8 cellular contexts compared by ENCODE assay signal in the genomic region with DNA sequence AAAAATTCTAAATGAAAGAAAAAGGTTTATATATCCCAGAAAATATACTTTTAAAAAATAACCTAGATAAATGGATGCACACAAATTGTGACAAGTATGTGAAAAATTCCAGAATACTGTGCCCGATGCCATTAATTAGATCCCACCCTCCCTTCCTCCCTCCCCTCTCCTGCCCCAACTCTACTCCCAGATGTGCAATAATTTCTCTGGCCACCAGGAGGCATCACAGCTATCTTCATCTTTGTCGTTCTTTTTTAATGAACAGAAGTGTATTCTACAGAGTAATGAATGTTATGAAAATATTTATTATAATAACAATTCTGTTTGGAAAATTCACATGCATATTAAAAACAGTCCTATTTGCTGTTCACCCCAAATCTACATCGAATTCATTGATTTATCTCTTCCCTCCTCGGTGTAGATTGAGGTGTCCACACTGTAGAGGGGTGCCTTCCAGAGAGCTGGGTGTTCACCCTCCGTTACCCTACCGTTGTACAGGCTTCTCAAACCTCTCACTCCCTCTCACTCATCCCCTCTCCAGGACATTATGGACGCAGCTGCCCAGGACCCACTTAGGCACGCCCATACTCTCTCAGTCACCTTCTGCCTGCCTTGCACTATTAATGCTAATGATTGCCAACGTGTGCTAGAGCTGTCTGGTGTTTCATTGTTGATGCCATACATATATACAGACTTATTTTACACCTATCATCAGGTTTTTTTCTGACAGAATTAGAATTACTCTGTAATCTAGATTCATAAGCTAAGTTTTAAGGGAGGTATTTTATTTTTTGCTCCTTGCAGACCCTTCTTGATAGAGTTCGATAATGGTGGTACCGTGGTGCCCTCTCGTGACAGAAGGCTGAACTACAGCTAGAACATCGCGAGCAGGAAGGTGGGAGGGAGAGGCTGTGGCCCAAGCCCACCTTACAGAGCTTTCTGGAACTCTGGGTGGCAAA. TPM values are rescaled to one million over a fixed set of nuclear protein-coding genes. Genes with fewer than 3 reads are reported as not detected.
A peak's percentile ranks its signal among the peaks of the same experiment; 100 is the strongest.
DNase-seq lines count a peak whose midpoint lies in the region; ATAC-seq and TF ChIP-seq lines count a peak whose summit lies in the region.

No MANE protein-coding gene starts in this region.

- peak overlapping the region in 2 of 4 donors; percentile 3 for H3K4me3 ChIP-seq in sigmoid colon

- peak overlapping the region; percentile 58 for H3K4me3 Mint-ChIP-seq in activated naive CD8-positive, alpha-beta T cell treated with anti-CD3 and anti-CD28 coated beads for 36 hours

- H3K36me3 ChIP-seq in sigmoid colon: no peaks in the 10 kb centered on the region

- H3K27me3 ChIP-seq in sigmoid colon: no peaks in the 10 kb centered on the region

- H3K9me3 Mint-ChIP-seq in activated naive CD8-positive, alpha-beta T cell treated with anti-CD3 and anti-CD28 coated beads for 36 hours: no peaks in the 10 kb centered on the region

- no peak overlapping the region for H3K27ac ChIP-seq in sigmoid colon

- 4 to 6% methylated on average over 14 of the region's 14 CpGs for WGBS in sigmoid colon, 2 donors

- H3K27ac Mint-ChIP-seq in activated naive CD8-positive, alpha-beta T cell treated with anti-CD3 and anti-CD28 coated beads for 36 hours: no peak overlapping the region

- no peaks in the 10 kb centered on the region for H3K27me3 Mint-ChIP-seq in activated naive CD8-positive, alpha-beta T cell treated with anti-CD3 and anti-CD28 coated beads for 36 hours

- peaks cover 2% of the 10 kb centered on the region for H3K4me1 Mint-ChIP-seq in activated naive CD8-positive, alpha-beta T cell treated with anti-CD3 and anti-CD28 coated beads for 36 hours

- TF ChIP-seq POLR2A in sigmoid colon (IDR thresholded peaks at IDR 0.05): no peak

- ATAC-seq in left ventricle myocardium superior: peak; percentile 55

- DNase-seq in DMS79 treated with DMSO at 0.1 percent for 48 hours (lab: John Stamatoyannopoulos, UW): peak; percentile 57
- DNase-seq in GOT3 (lab: John Stamatoyannopoulos, UW): peak; percentile 10
- peak; percentile 69 for DNase-seq in NAMALWA (ENCODE audit: low spot score)
- peak; percentile 18 for DNase-seq in SKM-1 treated with dmso at 0.1 percent for 144 hours (lab: John Stamatoyannopoulos, UW; ENCODE audit: unreplicated experiment)
- DNase-seq in activated naive CD8-positive, alpha-beta T cell treated with anti-CD3 and anti-CD28 coated beads for 36 hours: peak; percentile 43
- peak; percentile 33 for DNase-seq in left ventricle myocardium superior
- DNase-seq in retina: peak; percentile 75
- no peak for DNase-seq in sigmoid colon

- TF ChIP-seq CTCF in sigmoid colon (IDR thresholded peaks at IDR 0.05): peak in 2 of 4 experiments; percentile 30 to 43

- no peaks in the 10 kb centered on the region for H3K4me1 ChIP-seq in sigmoid colon

- H3K36me3 Mint-ChIP-seq in activated naive CD8-positive, alpha-beta T cell treated with anti-CD3 and anti-CD28 coated beads for 36 hours: no peaks in the 10 kb centered on the region

- intact Hi-C loops in left ventricle myocardium superior (cut with micrococcal nuclease) (loop anchor here (10.0 kb wide), 1 partner anchor 204 kb away; no protein-coding TSS in a partner anchor), sigmoid colon (cut with DNase I) (loop anchor here (2.0 to 5.0 kb wide), 2 partner anchors 206 to 226 kb away; no protein-coding TSS in a partner anchor)

- TF ChIP-seq EP300 in sigmoid colon (IDR thresholded peaks at IDR 0.05): no peak

- no peaks in the 10 kb centered on the region for H3K9me3 ChIP-seq in sigmoid colon

RNA-seq across cellular contexts. Expression of a gene that starts 14.1 kb away (rescaled TPM):
- under 1 TPM in 1 of 2 experiments, not detected in 1; 0.21 TPM for total RNA-seq in activated naive CD8-positive, alpha-beta T cell treated with anti-CD3 and anti-CD28 coated beads for 36 hours
- total RNA-seq in left ventricle myocardium superior: not detected
- 1 to 10 TPM in 3 of 4 donors, under 1 TPM in 1; 0.36 to 3.6 (median 2.5) TPM for total RNA-seq in sigmoid colon
- polyA plus RNA-seq in sigmoid colon: under 1 TPM in 1 of 3 donors, not detected in 2; 0.19 TPM
